Comparison of ENCODE assay signal across 29 cellular contexts in genomic region chr11:31301549-31302225, GRCh38.
"Had no signal": no experiment of that assay in that cellular context is flagged by ENCODE, and none has a peak within 500 bp of the region (broad histone marks: within the 10 kb centered on the region; RNA-seq: fewer than 3 reads in every experiment).

No MANE protein-coding gene starts in this region.

- H2AFZ ChIP-seq: neural progenitor cell, parathyroid adenoma had no signal

- DNase-seq: cortex of kidney; effector memory CD8-positive, alpha-beta T cell; erythroblast; esophagus squamous epithelium; foreskin melanocyte; glutamatergic neuron; heart right ventricle; hippocampal formation; immature natural killer cell; islet precursor cell; kidney glomerular epithelial cell; left colon; left ventricle myocardium superior; lower lobe of right lung; mucosa of descending colon; naive B cell; right lobe of liver; small intestine; stimulated activated CD4-positive, alpha-beta T cell treated with anti-CD3 and anti-CD28 coated beads, Interleukin-15, amount 100 ng/mL, for 24 hours; stimulated activated CD4-positive, alpha-beta T cell treated with anti-CD3 and anti-CD28 coated beads, Interleukin-2, amount 100 ng/mL, for 48 hours; stimulated activated naive B cell treated with anti-CD40 and anti-IgM and Interleukin-4, amounts not matched to agents 10 μg/mL and 1 μg/mL and 100 μg/mL, for 72 hours; upper lobe of left lung had no signal

- H3K9ac ChIP-seq: neural progenitor cell, parathyroid adenoma had no signal

- H3K4me2 ChIP-seq: neural progenitor cell had no signal

- H3K36me3 ChIP-seq: esophagus squamous epithelium, heart right ventricle, lower lobe of right lung, neural progenitor cell, right lobe of liver, thoracic aorta, tibial nerve, upper lobe of left lung, vagina had no signal

- H3K9me3 ChIP-seq: esophagus squamous epithelium, heart right ventricle, lower lobe of right lung, mucosa of descending colon, right lobe of liver, thoracic aorta, tibial nerve, upper lobe of left lung, vagina had no signal

- H3K27me3 ChIP-seq: esophagus squamous epithelium, neural progenitor cell, right lobe of liver, tibial nerve, upper lobe of left lung, vagina had no signal

- H3K27ac ChIP-seq: esophagus squamous epithelium, heart right ventricle, lower lobe of right lung, neural progenitor cell, parathyroid adenoma, right lobe of liver, thoracic aorta, tibial nerve, upper lobe of left lung, vagina had no signal

- H3K79me2 ChIP-seq: parathyroid adenoma had no signal

- FAIRE-seq: endometrium, small intestine had no signal

- H3K4me3 ChIP-seq: esophagus squamous epithelium, heart right ventricle, lower lobe of right lung, mucosa of descending colon, neural progenitor cell, right lobe of liver, thoracic aorta, tibial nerve, upper lobe of left lung, vagina had no signal

- ATAC-seq: effector memory CD8-positive, alpha-beta T cell; heart right ventricle; left colon; left ventricle myocardium superior; lower lobe of right lung; mucosa of descending colon; natural killer cell treated with Interleukin-12 subunit alpha and Interleukin-12 subunit beta and Interleukin-15 and Interleukin-18, amount 100 ng/mL, for 72 hours; right lobe of liver; stimulated activated naive B cell treated with anti-CD40 and anti-IgM and Interleukin-4, amounts not matched to agents 10 μg/mL and 1 μg/mL and 100 μg/mL, for 72 hours had no signal
